ENCODE assay signal across 19 cellular contexts in the genomic region with DNA sequence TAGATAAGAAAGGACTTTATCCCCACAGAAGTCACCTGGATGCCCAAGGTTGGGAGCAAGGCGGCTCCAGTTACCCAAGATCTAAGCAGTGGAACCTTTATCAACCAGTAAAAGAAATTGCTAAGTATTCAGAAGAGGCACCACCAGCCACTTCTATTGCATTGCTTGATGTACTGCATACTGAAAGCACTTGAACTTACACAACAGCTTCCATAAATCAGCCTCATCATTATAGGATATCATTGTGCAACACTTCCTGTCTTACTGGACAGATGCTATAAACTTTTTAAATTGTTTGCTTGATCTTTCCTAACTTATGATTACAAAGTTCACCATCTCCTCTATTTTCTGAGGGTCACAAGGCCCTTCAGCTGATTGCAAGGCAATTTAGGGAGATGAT.
DNase-seq lines count a peak whose midpoint lies in the region; ATAC-seq lines count a peak whose summit lies in the region.
"Had no signal": no experiment of that assay in that cellular context is flagged by ENCODE, and none has a peak within 500 bp of the region (broad histone marks: within the 10 kb centered on the region; RNA-seq: fewer than 3 reads in every experiment).

No MANE protein-coding gene starts in this region.

- DNase-seq in GM03348 (ENCODE audit: low spot score) (peak; percentile 31), M059J (ENCODE audit: low read depth) (peak; percentile 6), adipocyte (ENCODE audit: low read depth) (peak; percentile 70), left kidney (ENCODE audit: low read depth, low spot score) (peak; percentile 42)
- DNase-seq in stimulated activated CD4-positive, alpha-beta T cell treated with anti-CD3 and anti-CD28 coated beads, Interleukin-1b, Interleukin-23, amount 100 ng/mL, for 48 hours = no peak
- DNase-seq: activated naive CD8-positive, alpha-beta T cell treated with anti-CD3 and anti-CD28 coated beads, Interleukin-2, amount 50 U/mL, for 24 hours; central memory CD4-positive, alpha-beta T cell; effector memory CD4-positive, alpha-beta T cell; GF-D8; left cardiac atrium; NCI-H187; NCI-H524; psoas muscle; spleen; T-helper 9 cell had no signal

- no peaks in the 10 kb centered on the region for H3K27me3 ChIP-seq in adipocyte (replicated peaks; ENCODE audit: control insufficient read depth, insufficient read depth, low read length)
- H3K27me3 ChIP-seq: BLaER1, spleen, suprapubic skin had no signal

- no peaks in the 10 kb centered on the region for H3K36me3 ChIP-seq in adipocyte (ENCODE audit: control insufficient read depth, insufficient read depth, low read length, severe bottlenecking)
- H3K36me3 ChIP-seq: BLaER1, spleen, suprapubic skin had no signal

- no peak overlapping the region for H3K9ac ChIP-seq in adipocyte (ENCODE audit: low read length)
- H3K9ac ChIP-seq: BLaER1 had no signal

- ATAC-seq in HG03439 (IDR thresholded peaks at IDR 0.05; ENCODE audit: unreplicated experiment) (no peak), HG02970 (IDR thresholded peaks at IDR 0.05; ENCODE audit: low FRiP score, unreplicated experiment) (no peak)
- ATAC-seq: activated naive CD8-positive, alpha-beta T cell treated with anti-CD3 and anti-CD28 coated beads, Interleukin-2, amount 50 U/mL, for 24 hours; left cardiac atrium; psoas muscle had no signal

- H3K4me1 ChIP-seq in adipocyte (ENCODE audit: control insufficient read depth, insufficient read depth, low read length) = peaks cover 14% of the 10 kb centered on the region
- H3K4me1 ChIP-seq: BLaER1, psoas muscle, spleen, suprapubic skin had no signal

- no peak overlapping the region for H3K4me3 ChIP-seq in adipocyte (ENCODE audit: low read length)
- H3K4me3 ChIP-seq: BLaER1, psoas muscle, spleen, suprapubic skin had no signal

- H3K9me3 ChIP-seq in adipocyte (ENCODE audit: control insufficient read depth, low read length) = no peaks in the 10 kb centered on the region
- H3K9me3 ChIP-seq: BLaER1, psoas muscle, suprapubic skin had no signal
